In the genomic region with DNA sequence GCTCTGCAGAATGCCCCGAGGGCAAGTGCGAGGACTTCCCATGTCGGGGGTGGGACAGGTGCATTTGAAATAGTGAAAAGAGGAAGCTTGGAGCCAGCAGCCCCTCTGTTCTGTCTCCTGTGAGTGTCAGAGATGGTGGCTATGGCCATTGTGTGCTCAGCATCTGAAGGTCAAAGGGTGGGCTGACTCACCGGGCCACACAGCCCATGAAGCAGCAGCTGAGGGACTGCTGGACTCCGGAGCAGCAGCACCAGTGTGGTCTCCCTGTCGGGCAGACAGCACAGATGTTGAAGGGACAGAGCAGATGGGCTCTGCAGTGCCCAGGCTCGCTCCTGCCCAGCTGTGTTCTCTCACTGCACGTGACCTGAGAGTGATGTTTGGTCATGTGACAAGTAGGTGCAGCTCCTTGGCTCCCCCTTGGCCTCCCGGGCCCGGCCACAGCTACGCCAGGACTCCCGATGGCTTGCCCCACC, we compare ENCODE assay signal across 2 cellular contexts.
TF ChIP-seq lines count a peak whose summit lies in the region.

No MANE protein-coding gene starts in this region.

TF ChIP-seq in IMR-90, 13 proteins besides CTCF, POLR2A, EP300 and RAD21:
- peak; percentile 17; the same call in 1 of the 2 replicates for TF ChIP-seq FOS (IDR thresholded peaks at IDR 0.05; ENCODE audit: low read depth, low read length)
- no peak for TF ChIP-seq CHD1 (IDR thresholded peaks at IDR 0.05; ENCODE audit: low read depth, low read length)
- TF ChIP-seq, protein P1, sequence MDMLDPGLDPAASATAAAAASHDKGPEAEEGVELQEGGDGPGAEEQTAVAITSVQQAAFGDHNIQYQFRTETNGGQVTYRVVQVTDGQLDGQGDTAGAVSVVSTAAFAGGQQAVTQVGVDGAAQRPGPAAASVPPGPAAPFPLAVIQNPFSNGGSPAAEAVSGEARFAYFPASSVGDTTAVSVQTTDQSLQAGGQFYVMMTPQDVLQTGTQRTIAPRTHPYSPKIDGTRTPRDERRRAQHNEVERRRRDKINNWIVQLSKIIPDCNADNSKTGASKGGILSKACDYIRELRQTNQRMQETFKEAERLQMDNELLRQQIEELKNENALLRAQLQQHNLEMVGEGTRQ (IDR thresholded peaks at IDR 0.05; ENCODE audit: low read depth, low read length): peak; percentile 69
- TF ChIP-seq, protein P2, sequence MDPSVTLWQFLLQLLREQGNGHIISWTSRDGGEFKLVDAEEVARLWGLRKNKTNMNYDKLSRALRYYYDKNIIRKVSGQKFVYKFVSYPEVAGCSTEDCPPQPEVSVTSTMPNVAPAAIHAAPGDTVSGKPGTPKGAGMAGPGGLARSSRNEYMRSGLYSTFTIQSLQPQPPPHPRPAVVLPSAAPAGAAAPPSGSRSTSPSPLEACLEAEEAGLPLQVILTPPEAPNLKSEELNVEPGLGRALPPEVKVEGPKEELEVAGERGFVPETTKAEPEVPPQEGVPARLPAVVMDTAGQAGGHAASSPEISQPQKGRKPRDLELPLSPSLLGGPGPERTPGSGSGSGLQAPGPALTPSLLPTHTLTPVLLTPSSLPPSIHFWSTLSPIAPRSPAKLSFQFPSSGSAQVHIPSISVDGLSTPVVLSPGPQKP (IDR thresholded peaks at IDR 0.05; ENCODE audit: borderline replicate concordance, low read depth, low read length): no peak
- TF ChIP-seq NFE2L2 (IDR thresholded peaks at IDR 0.05; ENCODE audit: low read depth, low read length): no peak

TF ChIP-seq in SK-N-SH treated with all-trans-retinoic acid at 6 μM for 48 hours, 23 proteins besides CTCF, POLR2A, EP300 and RAD21:
- TF ChIP-seq CSDC2 (CRISPR knock-in tag; IDR thresholded peaks at IDR 0.05) (no peak), ISL1 (CRISPR knock-in tag; IDR thresholded peaks at IDR 0.05) (no peak)
- TF ChIP-seq, protein P3, sequence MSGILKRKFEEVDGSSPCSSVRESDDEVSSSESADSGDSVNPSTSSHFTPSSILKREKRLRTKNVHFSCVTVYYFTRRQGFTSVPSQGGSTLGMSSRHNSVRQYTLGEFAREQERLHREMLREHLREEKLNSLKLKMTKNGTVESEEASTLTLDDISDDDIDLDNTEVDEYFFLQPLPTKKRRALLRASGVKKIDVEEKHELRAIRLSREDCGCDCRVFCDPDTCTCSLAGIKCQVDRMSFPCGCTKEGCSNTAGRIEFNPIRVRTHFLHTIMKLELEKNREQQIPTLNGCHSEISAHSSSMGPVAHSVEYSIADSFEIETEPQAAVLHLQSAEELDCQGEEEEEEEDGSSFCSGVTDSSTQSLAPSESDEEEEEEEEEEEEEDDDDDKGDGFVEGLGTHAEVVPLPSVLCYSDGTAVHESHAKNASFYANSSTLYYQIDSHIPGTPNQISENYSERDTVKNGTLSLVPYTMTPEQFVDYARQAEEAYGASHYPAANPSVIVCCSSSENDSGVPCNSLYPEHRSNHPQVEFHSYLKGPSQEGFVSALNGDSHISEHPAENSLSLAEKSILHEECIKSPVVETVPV (CRISPR knock-in tag; IDR thresholded peaks at IDR 0.05): no peak
